11 cellular contexts compared by ENCODE assay signal in genomic region chr7:128231677-128232076, GRCh38. TPM values are rescaled to one million over a fixed set of nuclear protein-coding genes. Genes with fewer than 3 reads are reported as not detected.
"Had no signal": no experiment of that assay in that cellular context is flagged by ENCODE, and none has a peak within 500 bp of the region (broad histone marks: within the 10 kb centered on the region; RNA-seq: fewer than 3 reads in every experiment).

No MANE protein-coding gene starts in this region.

- FAIRE-seq: HepG2 had no signal

- H3K4me1 Mint-ChIP-seq: IgD-negative memory B cell had no signal

- H3K36me3 Mint-ChIP-seq: IgD-negative memory B cell had no signal

- H3K27ac ChIP-seq: GM23248, HL-60 had no signal

- H3K27ac Mint-ChIP-seq: IgD-negative memory B cell had no signal

- DNase-seq: GM23248, GOT3, H7, KBM-7 had no signal

- ATAC-seq: HCT116, HepG2 had no signal

- H3K4me3 Mint-ChIP-seq: IgD-negative memory B cell had no signal

- H3K9me3 ChIP-seq: HAP-1 had no signal

- H3K4me1 ChIP-seq: HAP-1 had no signal

- H3K9me3 Mint-ChIP-seq: IgD-negative memory B cell had no signal

- H3K4me3 ChIP-seq: GM23248, HAP-1 had no signal

RNA-seq across cellular contexts. Expression of gene LEP, which starts 9.4 kb away (rescaled TPM):
- total RNA-seq: H4, H7, HepG2, HT1080 had no signal
- polyA plus RNA-seq: IgD-negative memory B cell had no signal
